In the genomic region with DNA sequence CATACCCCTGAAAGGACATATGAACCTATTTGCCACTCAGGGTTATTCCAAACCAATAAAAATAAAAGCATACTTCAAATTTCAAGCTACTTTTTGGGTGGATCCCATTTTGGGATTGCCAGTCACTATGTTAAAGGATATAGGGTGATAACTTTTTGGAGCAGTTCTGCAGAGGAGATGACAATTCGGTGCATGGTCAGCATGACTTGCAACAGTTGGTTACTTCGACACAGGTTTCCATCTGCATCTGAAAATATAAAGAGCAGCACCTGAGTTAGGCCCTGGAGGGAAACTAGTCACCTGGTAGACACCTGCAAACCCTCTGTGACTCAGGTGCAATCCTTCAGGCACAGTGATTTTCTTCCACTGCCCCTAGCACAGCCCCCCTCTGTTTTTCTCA, we compare ENCODE assay signal across 23 cellular contexts. TPM values are rescaled to one million over a fixed set of nuclear protein-coding genes. Genes with fewer than 3 reads are reported as not detected.
DNase-seq lines count a peak whose midpoint lies in the region; ATAC-seq and TF ChIP-seq lines count a peak whose summit lies in the region.
"Had no signal": no experiment of that assay in that cellular context is flagged by ENCODE, and none has a peak within 500 bp of the region (broad histone marks: within the 10 kb centered on the region; RNA-seq: fewer than 3 reads in every experiment).

No MANE protein-coding gene starts in this region.

- no peak for ATAC-seq in CD4-positive, CD25-positive, alpha-beta regulatory T cell (ENCODE audit: low read depth in 2 of 2)
- ATAC-seq in foreskin keratinocyte (peak; percentile 23), HG03097 (IDR thresholded peaks at IDR 0.05; ENCODE audit: low FRiP score, unreplicated experiment) (no peak)
- ATAC-seq: HepG2 had no signal

- CTCF ChIA-PET in CD4-positive, alpha-beta memory T cell (lab: Charles Lee; ENCODE audit: partially characterized antibody): interaction anchor here (1.0 to 2.3 kb wide), 5 partner anchors 64 to 178 kb away, joined by 3 to 10 read pairs (median 6); no protein-coding TSS in a partner anchor

- no peaks in the 10 kb centered on the region for H3K27me3 ChIP-seq in CD4-positive, CD25-positive, alpha-beta regulatory T cell (ENCODE audit: control insufficient read depth, insufficient read depth, low read length)
- H3K27me3 ChIP-seq in CD4-positive, alpha-beta memory T cell (ENCODE audit: insufficient read depth, low read length): no peaks in the 10 kb centered on the region
- peaks cover 15% of the 10 kb centered on the region for H3K27me3 ChIP-seq in foreskin keratinocyte

- H3K4me1 Mint-ChIP-seq in CD4-positive, CD25-positive, alpha-beta regulatory T cell: peaks cover 41 to 82% (median 63%) of the 10 kb centered on the region in 4 donors
- peaks cover 57 to 92% (median 75%) of the 10 kb centered on the region in 4 donors for H3K4me1 Mint-ChIP-seq in CD4-positive, alpha-beta memory T cell
- peaks cover 85% of the 10 kb centered on the region for H3K4me1 Mint-ChIP-seq in activated naive CD8-positive, alpha-beta T cell (ENCODE audit: low read depth)

- in situ Hi-C loops in KBM-7 (cut with MboI; ENCODE audit: low pct_unique_long_range_greater_than_20kb, low sequenced_read_pairs): no loop called here

- peaks cover 85% of the 10 kb centered on the region for H3K36me3 ChIP-seq in CD4-positive, CD25-positive, alpha-beta regulatory T cell (ENCODE audit: control insufficient read depth, insufficient read depth, low read length)
- peaks cover 56% of the 10 kb centered on the region for H3K36me3 ChIP-seq in CD4-positive, alpha-beta memory T cell (ENCODE audit: insufficient read depth, low read length)
- H3K36me3 ChIP-seq: BE2C had no signal

- TF ChIP-seq CTCF in foreskin keratinocyte (conservative IDR thresholded peaks at IDR 0.05): no peak

- no peaks in the 10 kb centered on the region for H3K9me3 ChIP-seq in CD4-positive, CD25-positive, alpha-beta regulatory T cell (ENCODE audit: control insufficient read depth in 2 of 2, low read length in 2 of 2)
- no peaks in the 10 kb centered on the region for H3K9me3 ChIP-seq in CD4-positive, alpha-beta memory T cell (ENCODE audit: control insufficient read depth in 1 of 2, low read length in 2 of 2)
- H3K9me3 ChIP-seq: BE2C had no signal

- H3K4me1 ChIP-seq in CD4-positive, CD25-positive, alpha-beta regulatory T cell (ENCODE audit: control insufficient read depth, insufficient read depth, low read length, poor library complexity, severe bottlenecking): peaks cover 29% of the 10 kb centered on the region
- peaks cover 60% of the 10 kb centered on the region for H3K4me1 ChIP-seq in CD4-positive, alpha-beta memory T cell (ENCODE audit: insufficient read depth, low read length)
- H3K4me1 ChIP-seq in foreskin keratinocyte: no peaks in the 10 kb centered on the region
- H3K4me1 ChIP-seq: BE2C had no signal

- intact Hi-C loops in CD4-positive, alpha-beta memory T cell (cut with micrococcal nuclease): no loop called here

- POLR2A ChIA-PET in CD4-positive, alpha-beta memory T cell (lab: Charles Lee; ENCODE audit: partially characterized antibody): interaction anchor here (1.7 to 3.0 kb wide), 2 partner anchors 9 to 38 kb away, joined by 4 to 7 read pairs; no protein-coding TSS in a partner anchor

- H3K9me3 Mint-ChIP-seq in CD4-positive, CD25-positive, alpha-beta regulatory T cell: no peaks in the 10 kb centered on the region
- H3K9me3 Mint-ChIP-seq in CD4-positive, alpha-beta memory T cell: no peaks in the 10 kb centered on the region
- H3K9me3 Mint-ChIP-seq in activated naive CD8-positive, alpha-beta T cell (ENCODE audit: low read depth): no peaks in the 10 kb centered on the region

- H3K36me3 Mint-ChIP-seq in CD4-positive, CD25-positive, alpha-beta regulatory T cell: peaks cover 57% of the 10 kb centered on the region
- peaks cover 63 to 82% of the 10 kb centered on the region in 2 donors for H3K36me3 Mint-ChIP-seq in CD4-positive, alpha-beta memory T cell
- peaks cover 26% of the 10 kb centered on the region for H3K36me3 Mint-ChIP-seq in activated naive CD8-positive, alpha-beta T cell

- no peak for DNase-seq in CD4-positive, CD25-positive, alpha-beta regulatory T cell
- no peak for DNase-seq in CD4-positive, alpha-beta memory T cell
- no peak for DNase-seq in foreskin keratinocyte
- DNase-seq in GOT3 (lab: John Stamatoyannopoulos, UW): no peak
- no peak for DNase-seq in KBM-7
- DNase-seq: BE2C, EL, GF-D8, NCI-H1092 treated with DMSO at 0.1 percent for 48 hours, NCI-H1436 treated with DMSO at 0.1 percent for 48 hours, NCI-H1930, NCI-H226, NCI-H510A treated with DMSO at 0.1 percent for 48 hours, NCI-H748 treated with DMSO at 0.1 percent for 48 hours, PC-9, RPMI8226, SHP77 had no signal

- H3K27ac ChIP-seq in CD4-positive, CD25-positive, alpha-beta regulatory T cell (ENCODE audit: insufficient read depth, low read length, poor library complexity, severe bottlenecking): no peak overlapping the region
- H3K27ac ChIP-seq in CD4-positive, alpha-beta memory T cell (ENCODE audit: low read depth, low read length): no peak overlapping the region
- H3K27ac ChIP-seq in foreskin keratinocyte: no peak overlapping the region
- H3K27ac ChIP-seq: HL-60, KMS-11, PC-9 had no signal

- H3K4me3 Mint-ChIP-seq in CD4-positive, CD25-positive, alpha-beta regulatory T cell: no peak overlapping the region
- H3K4me3 Mint-ChIP-seq in CD4-positive, alpha-beta memory T cell: no peak overlapping the region
- no peak overlapping the region for H3K4me3 Mint-ChIP-seq in activated naive CD8-positive, alpha-beta T cell

- no peaks in the 10 kb centered on the region for H3K27me3 Mint-ChIP-seq in CD4-positive, CD25-positive, alpha-beta regulatory T cell
- no peaks in the 10 kb centered on the region for H3K27me3 Mint-ChIP-seq in CD4-positive, alpha-beta memory T cell
- no peaks in the 10 kb centered on the region for H3K27me3 Mint-ChIP-seq in activated naive CD8-positive, alpha-beta T cell

- H3K27ac Mint-ChIP-seq in CD4-positive, CD25-positive, alpha-beta regulatory T cell: peak overlapping the region; percentile 32 to 75 (median 43)
- H3K27ac Mint-ChIP-seq in CD4-positive, alpha-beta memory T cell: peak overlapping the region in 6 of 7 donors; percentile 47 to 88 (median 72)
- H3K27ac Mint-ChIP-seq in activated naive CD8-positive, alpha-beta T cell: peak overlapping the region; percentile 67

- no peak overlapping the region for H3K4me3 ChIP-seq in CD4-positive, CD25-positive, alpha-beta regulatory T cell (ENCODE audit: low read depth, low read length)
- no peak overlapping the region for H3K4me3 ChIP-seq in CD4-positive, alpha-beta memory T cell (ENCODE audit: low read length in 2 of 2)
- H3K4me3 ChIP-seq: PC-9 had no signal

RNA-seq across cellular contexts. Expression of gene RASGRP1, which starts 38.5 kb away (rescaled TPM):
- total RNA-seq in CD4-positive, CD25-positive, alpha-beta regulatory T cell: 216 TPM
- 100 to 1,000 TPM in 1 of 4 donors, 10 to 100 TPM in 3; 74.5 to 108 (median 86.6) TPM for polyA plus RNA-seq in CD4-positive, CD25-positive, alpha-beta regulatory T cell
- 100 to 1,000 TPM; 123 to 125 TPM for total RNA-seq in CD4-positive, alpha-beta memory T cell
- 10 to 100 TPM; 47.8 to 85.9 TPM for polyA plus RNA-seq in CD4-positive, alpha-beta memory T cell
- total RNA-seq in foreskin keratinocyte: not detected in 2 replicates
- polyA plus RNA-seq in foreskin keratinocyte: not detected in 2 replicates
- total RNA-seq: A673 had no signal
- polyA plus RNA-seq: HepG2 had no signal

Comparison
In these comparisons a context has a peak if more than half of its experiments do, and no peak if none do; other contexts are left out.
1. RNA of gene RASGRP1, which starts 38.5 kb away (total RNA-seq): 216 TPM in CD4-positive, CD25-positive, alpha-beta regulatory T cell (single experiment) and 123 to 125 TPM in CD4-positive, alpha-beta memory T cell; not detected in foreskin keratinocyte; every median in the first group is over 100 times any median in the second.
2. Peak in every context shown above with its lines, with median percentiles within 50 percentile points of each other: H3K27ac Mint-ChIP-seq.